In genomic region chr5:134577022-134577795, GRCh38 we compare ENCODE assay signal across 9 cellular contexts. TPM values are rescaled to one million over a fixed set of nuclear protein-coding genes. Genes with fewer than 3 reads are reported as not detected.
DNase-seq lines count a peak whose midpoint lies in the region; ATAC-seq and TF ChIP-seq lines count a peak whose summit lies in the region.
"Had no signal": no experiment of that assay in that cellular context is flagged by ENCODE, and none has a peak within 500 bp of the region (broad histone marks: within the 10 kb centered on the region; RNA-seq: fewer than 3 reads in every experiment).

No MANE protein-coding gene starts in this region.

- H3K4me3 ChIP-seq in RWPE2 (ENCODE audit: severe bottlenecking) (no peak overlapping the region), psoas muscle (no peak overlapping the region), dorsolateral prefrontal cortex (peak overlapping the region in 1 of 59 donors; percentile 7)
- H3K4me3 ChIP-seq: cardiac muscle cell had no signal

- no peaks in the 10 kb centered on the region for H3K4me1 ChIP-seq in RWPE2 (ENCODE audit: insufficient read depth, poor library complexity, severe bottlenecking)
- peaks cover 28% of the 10 kb centered on the region for H3K4me1 ChIP-seq in psoas muscle

- ATAC-seq in RWPE2 (ENCODE audit: low read depth), result peak; percentile 81
- ATAC-seq in psoas muscle, result peak in 3 of 4 donors; percentile 25 to 31 (median 31)

- H3K9me3 Mint-ChIP-seq in nephron progenitor cell, result no peaks in the 10 kb centered on the region

- H3K27me3 ChIP-seq in RWPE2 (ENCODE audit: insufficient read depth, poor library complexity, severe bottlenecking) (no peaks in the 10 kb centered on the region), psoas muscle (ENCODE audit: insufficient read depth in 3 of 3, low read length in 2 of 3) (no peaks in the 10 kb centered on the region), dorsolateral prefrontal cortex (no peaks in the 10 kb centered on the region)
- H3K27me3 ChIP-seq: cardiac muscle cell had no signal

- peaks cover 41% of the 10 kb centered on the region for H3K4me1 Mint-ChIP-seq in nephron progenitor cell

- no peaks in the 10 kb centered on the region for H3K36me3 Mint-ChIP-seq in nephron progenitor cell (ENCODE audit: low read depth)

- H3K9me3 ChIP-seq in RWPE2 (ENCODE audit: severe bottlenecking) (no peaks in the 10 kb centered on the region), psoas muscle (no peaks in the 10 kb centered on the region)

- H3K27ac Mint-ChIP-seq in nephron progenitor cell, result no peak overlapping the region

- WGBS in psoas muscle, 3 donors, result 73 to 76% (median 76%) methylated on average over 9 to 10 of the region's 10 CpGs

- H3K36me3 ChIP-seq in RWPE2 (ENCODE audit: low read depth), result peaks cover 83% of the 10 kb centered on the region
- H3K36me3 ChIP-seq in psoas muscle (ENCODE audit: insufficient read depth in 1 of 2, low read depth in 1 of 2), result peaks cover 0 to 67% of the 10 kb centered on the region in 2 donors
- H3K36me3 ChIP-seq: cardiac muscle cell had no signal

- H3K27ac ChIP-seq in RWPE2 (ENCODE audit: poor library complexity, severe bottlenecking) (peak overlapping the region; percentile 10), psoas muscle (no peak overlapping the region), dorsolateral prefrontal cortex (peak overlapping the region in 11 of 59 donors; percentile 0 to 65 (median 21))
- H3K27ac ChIP-seq: cardiac muscle cell had no signal

- intact Hi-C loops in psoas muscle (cut with DNase I), result loop anchor here (5.0 to 10.0 kb wide), 3 partner anchors 40 to 165 kb away; partner anchors contain the start of gene CDKN2AIPNL (in 2 of the 2)
- intact Hi-C loops in dorsolateral prefrontal cortex (cut with DNase I), result loop anchor here (2.0 to 5.0 kb wide), 4 partner anchors 48 to 275 kb away; partner anchors contain the start of genes UBE2B (in 2 of the 2) and CDKN2AIPNL (in 1 of the 2)

- H3K4me3 Mint-ChIP-seq in nephron progenitor cell, result no peak overlapping the region

- peak; percentile 39 for DNase-seq in GM04503 (ENCODE audit: low read depth)
- DNase-seq in RWPE2 (ENCODE audit: low spot score), result no peak
- DNase-seq in fibroblast of gingiva (ENCODE audit: low read depth), result peak; percentile 50
- DNase-seq in psoas muscle, result peak in 1 of 2 donors; percentile 45
- no peak for DNase-seq in dorsolateral prefrontal cortex
- no peak for DNase-seq in nephron progenitor cell
- no peak for DNase-seq in NCI-H69 (lab: John Stamatoyannopoulos, UW)
- no peak for DNase-seq in OCI-M2 (lab: John Stamatoyannopoulos, UW; ENCODE audit: unreplicated experiment)

- TF ChIP-seq CTCF in RWPE2 (IDR thresholded peaks at IDR 0.05; ENCODE audit: poor library complexity, severe bottlenecking), result no peak
- TF ChIP-seq CTCF in psoas muscle (IDR thresholded peaks at IDR 0.05), result no peak
- no peak for TF ChIP-seq CTCF in dorsolateral prefrontal cortex (IDR thresholded peaks at IDR 0.05 in 54 of 56, conservative IDR thresholded peaks at IDR 0.05 in 2 of 56; ENCODE audit: low read depth in 1 of 56, partially characterized antibody in 56 of 56)
- TF ChIP-seq CTCF in nephron progenitor cell (IDR thresholded peaks at IDR 0.05), result no peak

- H3K27me3 Mint-ChIP-seq in nephron progenitor cell (ENCODE audit: low read depth, poor library complexity), result peaks cover 4% of the 10 kb centered on the region

RNA-seq across cellular contexts. Expression of gene JADE2, which starts 51.7 kb away (rescaled TPM):
- 10 to 100 TPM in 3 of 4 donors, 1 to 10 TPM in 1; 10.0 to 15.1 (median 14.4) TPM for total RNA-seq in psoas muscle
- 10 to 100 TPM in 1 of 3 donors, 1 to 10 TPM in 2; 5.0 to 10.1 (median 6.0) TPM for polyA plus RNA-seq in psoas muscle
- 100 to 1,000 TPM in 59 of 120 experiments, 10 to 100 TPM in 61; 64.6 to 141 (median 99.8) TPM for total RNA-seq in dorsolateral prefrontal cortex

RNA-seq across cellular contexts. Expression of gene SAR1B, which starts 55.4 kb away (rescaled TPM):
- total RNA-seq in psoas muscle (100 to 1,000 TPM; 161 to 238 (median 206) TPM), dorsolateral prefrontal cortex (100 to 1,000 TPM in 2 of 120 experiments, 10 to 100 TPM in 118; 52.6 to 109 (median 74.4) TPM)
- polyA plus RNA-seq in psoas muscle, result 100 to 1,000 TPM; 116 to 188 (median 126) TPM

Comparison
In these comparisons a context has a peak if more than half of its experiments do, and no peak if none do; other contexts are left out.
1. DNase-seq: peak in GM04503 (single experiment) and fibroblast of gingiva (single experiment); none in RWPE2 (single experiment), dorsolateral prefrontal cortex (0 of 10), nephron progenitor cell (single experiment), NCI-H69 (single experiment) and OCI-M2 (single experiment).
2. RNA of gene JADE2, which starts 51.7 kb away (total RNA-seq): 64.6 to 141 TPM in dorsolateral prefrontal cortex; 10.0 to 15.1 TPM in psoas muscle; every median in the first group is over 4 times any median in the second.